1 cellular context compared by ENCODE assay signal in genomic region chr5:149604321-149604720, GRCh38.
TF ChIP-seq lines count a peak whose summit lies in the region.

No MANE protein-coding gene starts in this region.

TF ChIP-seq in A549, 52 proteins besides CTCF, POLR2A, EP300 and RAD21 (continued from another document):
- TF ChIP-seq ATOH8 (CRISPR knock-in tag; IDR thresholded peaks at IDR 0.05; ENCODE audit: low read depth): no peak
- TF ChIP-seq CEBPB (IDR thresholded peaks at IDR 0.05): no peak
- no peak for TF ChIP-seq USF2 (IDR thresholded peaks at IDR 0.05)
- TF ChIP-seq HEYL (CRISPR knock-in tag; IDR thresholded peaks at IDR 0.05): no peak
- no peak for TF ChIP-seq ZFP36 (IDR thresholded peaks at IDR 0.05; ENCODE audit: borderline replicate concordance, partially characterized antibody)
- TF ChIP-seq FOSL2 (IDR thresholded peaks at IDR 0.05): no peak
- TF ChIP-seq FOSL2 (CRISPR knock-in tag; IDR thresholded peaks at IDR 0.05): no peak
- no peak for TF ChIP-seq POLR2AphosphoS2 (conservative IDR thresholded peaks at IDR 0.05; ENCODE audit: low read length)
